23 cellular contexts compared by ENCODE assay signal in genomic region chr14:100085451-100085850, GRCh38. TPM values are rescaled to one million over a fixed set of nuclear protein-coding genes. Genes with fewer than 3 reads are reported as not detected.
DNase-seq lines count a peak whose midpoint lies in the region; ATAC-seq lines count a peak whose summit lies in the region.
"Had no signal": no experiment of that assay in that cellular context is flagged by ENCODE, and none has a peak within 500 bp of the region (broad histone marks: within the 10 kb centered on the region; RNA-seq: fewer than 3 reads in every experiment).

No MANE protein-coding gene starts in this region.

- peak overlapping the region; percentile 55 for H3K27ac Mint-ChIP-seq in activated naive CD4-positive, alpha-beta T cell treated with anti-CD3 and anti-CD28 coated beads, Interleukin-2, amount 10 ng/mL, durations not matched to agents 7 days and 5 days
- H3K27ac Mint-ChIP-seq in T-helper 2 cell treated with Interferon-gamma antibody and Interleukin-4, amounts not matched to agents 5 μg/mL and 100 μg/mL, for 36 hours, result peak overlapping the region; percentile 78
- peak overlapping the region; percentile 96 for H3K27ac Mint-ChIP-seq in activated naive CD8-positive, alpha-beta T cell treated with anti-CD3 and anti-CD28 coated beads for 36 hours
- peak overlapping the region; percentile 88 for H3K27ac Mint-ChIP-seq in stimulated activated effector memory CD8-positive, alpha-beta T cell treated with anti-CD3 and anti-CD28 coated beads, Interleukin-12 subunit alpha, Interleukin-12 subunit beta, amount 100 ng/mL, for 72 hours
- H3K27ac Mint-ChIP-seq: HFFc6 had no signal

- no peaks in the 10 kb centered on the region for H3K9me3 Mint-ChIP-seq in activated naive CD4-positive, alpha-beta T cell treated with anti-CD3 and anti-CD28 coated beads, Interleukin-2, amount 10 ng/mL, durations not matched to agents 7 days and 5 days
- H3K9me3 Mint-ChIP-seq in T-helper 2 cell treated with Interferon-gamma antibody and Interleukin-4, amounts not matched to agents 5 μg/mL and 100 μg/mL, for 36 hours, result no peaks in the 10 kb centered on the region
- H3K9me3 Mint-ChIP-seq in activated naive CD8-positive, alpha-beta T cell treated with anti-CD3 and anti-CD28 coated beads for 36 hours, result peaks cover 5% of the 10 kb centered on the region
- no peaks in the 10 kb centered on the region for H3K9me3 Mint-ChIP-seq in stimulated activated effector memory CD8-positive, alpha-beta T cell treated with anti-CD3 and anti-CD28 coated beads, Interleukin-12 subunit alpha, Interleukin-12 subunit beta, amount 100 ng/mL, for 72 hours
- H3K9me3 Mint-ChIP-seq: HFFc6 had no signal

- CTCF ChIA-PET in activated naive CD4-positive, alpha-beta T cell treated with anti-CD3 and anti-CD28 coated beads, Interleukin-2, amount 10 ng/mL, durations not matched to agents 7 days and 5 days (lab: Charles Lee), result interaction anchor here (0.7 to 22.9 kb wide), 4 partner anchors 9 to 1206 kb away, joined by 3 to 488 read pairs (median 94); partner anchors contain the start of gene EVL

- DNase-seq in activated naive CD4-positive, alpha-beta T cell treated with anti-CD3 and anti-CD28 coated beads, Interleukin-2, amount 10 ng/mL, durations not matched to agents 7 days and 5 days, result no peak
- no peak for DNase-seq in activated naive CD4-positive, alpha-beta T cell (lab: John Stamatoyannopoulos, UW)
- no peak for DNase-seq in T-helper 2 cell treated with Interferon-gamma antibody and Interleukin-4, amounts not matched to agents 5 μg/mL and 100 μg/mL, for 36 hours (ENCODE audit: low spot score)
- no peak for DNase-seq in activated naive CD8-positive, alpha-beta T cell treated with anti-CD3 and anti-CD28 coated beads for 36 hours
- DNase-seq in stimulated activated effector memory CD8-positive, alpha-beta T cell treated with anti-CD3 and anti-CD28 coated beads, Interleukin-12 subunit alpha, Interleukin-12 subunit beta, amount 100 ng/mL, for 72 hours (ENCODE audit: low spot score in 2 of 2), result no peak
- DNase-seq in hypothalamus (lab: John Stamatoyannopoulos, UW) (no peak), DMS53 (lab: John Stamatoyannopoulos, UW) (no peak)
- DNase-seq: GM23248; HFFc6; hippocampal formation; Kasumi-1; left lung; mesendoderm; NCI-H1436; NCI-H345; NCI-H774; nucleus accumbens; psoas muscle; stimulated activated CD4-positive, alpha-beta T cell treated with anti-CD3 and anti-CD28 coated beads, Interleukin-15, amount 100 ng/mL, for 24 hours; stomach; thyroid gland had no signal

- peaks cover 94% of the 10 kb centered on the region for H3K4me1 Mint-ChIP-seq in activated naive CD4-positive, alpha-beta T cell treated with anti-CD3 and anti-CD28 coated beads, Interleukin-2, amount 10 ng/mL, durations not matched to agents 7 days and 5 days
- peaks cover 82% of the 10 kb centered on the region for H3K4me1 Mint-ChIP-seq in T-helper 2 cell treated with Interferon-gamma antibody and Interleukin-4, amounts not matched to agents 5 μg/mL and 100 μg/mL, for 36 hours (ENCODE audit: low read depth)
- H3K4me1 Mint-ChIP-seq in activated naive CD8-positive, alpha-beta T cell treated with anti-CD3 and anti-CD28 coated beads for 36 hours, result peaks cover 92% of the 10 kb centered on the region
- H3K4me1 Mint-ChIP-seq in stimulated activated effector memory CD8-positive, alpha-beta T cell treated with anti-CD3 and anti-CD28 coated beads, Interleukin-12 subunit alpha, Interleukin-12 subunit beta, amount 100 ng/mL, for 72 hours, result peaks cover 88% of the 10 kb centered on the region

- no peak overlapping the region for H3K4me3 Mint-ChIP-seq in activated naive CD4-positive, alpha-beta T cell treated with anti-CD3 and anti-CD28 coated beads, Interleukin-2, amount 10 ng/mL, durations not matched to agents 7 days and 5 days
- peak overlapping the region; percentile 87 for H3K4me3 Mint-ChIP-seq in T-helper 2 cell treated with Interferon-gamma antibody and Interleukin-4, amounts not matched to agents 5 μg/mL and 100 μg/mL, for 36 hours
- no peak overlapping the region for H3K4me3 Mint-ChIP-seq in activated naive CD8-positive, alpha-beta T cell treated with anti-CD3 and anti-CD28 coated beads for 36 hours
- peak overlapping the region; percentile 33 for H3K4me3 Mint-ChIP-seq in stimulated activated effector memory CD8-positive, alpha-beta T cell treated with anti-CD3 and anti-CD28 coated beads, Interleukin-12 subunit alpha, Interleukin-12 subunit beta, amount 100 ng/mL, for 72 hours
- H3K4me3 Mint-ChIP-seq: HFFc6 had no signal

- peaks cover 81% of the 10 kb centered on the region for H3K36me3 Mint-ChIP-seq in activated naive CD4-positive, alpha-beta T cell treated with anti-CD3 and anti-CD28 coated beads, Interleukin-2, amount 10 ng/mL, durations not matched to agents 7 days and 5 days
- peaks cover 84% of the 10 kb centered on the region for H3K36me3 Mint-ChIP-seq in T-helper 2 cell treated with Interferon-gamma antibody and Interleukin-4, amounts not matched to agents 5 μg/mL and 100 μg/mL, for 36 hours (ENCODE audit: low read depth)
- peaks cover 69% of the 10 kb centered on the region for H3K36me3 Mint-ChIP-seq in activated naive CD8-positive, alpha-beta T cell treated with anti-CD3 and anti-CD28 coated beads for 36 hours
- peaks cover 97% of the 10 kb centered on the region for H3K36me3 Mint-ChIP-seq in stimulated activated effector memory CD8-positive, alpha-beta T cell treated with anti-CD3 and anti-CD28 coated beads, Interleukin-12 subunit alpha, Interleukin-12 subunit beta, amount 100 ng/mL, for 72 hours

- no peaks in the 10 kb centered on the region for H3K27me3 Mint-ChIP-seq in activated naive CD4-positive, alpha-beta T cell treated with anti-CD3 and anti-CD28 coated beads, Interleukin-2, amount 10 ng/mL, durations not matched to agents 7 days and 5 days
- H3K27me3 Mint-ChIP-seq in T-helper 2 cell treated with Interferon-gamma antibody and Interleukin-4, amounts not matched to agents 5 μg/mL and 100 μg/mL, for 36 hours (ENCODE audit: low read depth), result no peaks in the 10 kb centered on the region
- no peaks in the 10 kb centered on the region for H3K27me3 Mint-ChIP-seq in activated naive CD8-positive, alpha-beta T cell treated with anti-CD3 and anti-CD28 coated beads for 36 hours

- no peak for ATAC-seq in stimulated activated effector memory CD8-positive, alpha-beta T cell treated with anti-CD3 and anti-CD28 coated beads, Interleukin-12 subunit alpha, Interleukin-12 subunit beta, amount 100 ng/mL, for 72 hours
- ATAC-seq in HG02870 (IDR thresholded peaks at IDR 0.05; ENCODE audit: unreplicated experiment), result no peak
- ATAC-seq: HepG2, left lung, psoas muscle had no signal

RNA-seq across cellular contexts. Expression of gene EVL, which starts 20.2 kb away (rescaled TPM):
- total RNA-seq in activated naive CD8-positive, alpha-beta T cell treated with anti-CD3 and anti-CD28 coated beads for 36 hours, result 100 to 1,000 TPM; 225 to 236 TPM

Comparison
In these comparisons a context has a peak if more than half of its experiments do, and no peak if none do; other contexts are left out.
1. H3K4me3 Mint-ChIP-seq: peak in T-helper 2 cell treated with Interferon-gamma antibody and Interleukin-4, amounts not matched to agents 5 μg/mL and 100 μg/mL, for 36 hours (single experiment) and stimulated activated effector memory CD8-positive, alpha-beta T cell treated with anti-CD3 and anti-CD28 coated beads, Interleukin-12 subunit alpha, Interleukin-12 subunit beta, amount 100 ng/mL, for 72 hours (single experiment); none in activated naive CD4-positive, alpha-beta T cell treated with anti-CD3 and anti-CD28 coated beads, Interleukin-2, amount 10 ng/mL, durations not matched to agents 7 days and 5 days (single experiment) and activated naive CD8-positive, alpha-beta T cell treated with anti-CD3 and anti-CD28 coated beads for 36 hours (single experiment).
2. Peak in every context shown above with its lines, with median percentiles within 50 percentile points of each other: H3K27ac Mint-ChIP-seq.